Comparison of ENCODE assay signal across 18 cellular contexts in genomic region chr5:58123501-58123900, GRCh38.
"Had no signal": no experiment of that assay in that cellular context is flagged by ENCODE, and none has a peak within 500 bp of the region (broad histone marks: within the 10 kb centered on the region; RNA-seq: fewer than 3 reads in every experiment).

No MANE protein-coding gene starts in this region.

- DNase-seq: dorsolateral prefrontal cortex; effector CD4-positive, alpha-beta T cell; left ventricle myocardium superior; naive thymus-derived CD4-positive, alpha-beta T cell; stimulated activated CD4-positive, alpha-beta T cell treated with anti-CD3 and anti-CD28 coated beads, Interleukin-12 subunit alpha, Interleukin-12 subunit beta, amount 100 ng/mL, for 4 hours; stimulated activated CD4-positive, alpha-beta T cell treated with anti-CD3 and anti-CD28 coated beads, Interleukin-1b, Interleukin-23, amount 100 ng/mL, for 48 hours; stimulated activated CD4-positive, alpha-beta T cell treated with anti-CD3 and anti-CD28 coated beads, Interleukin-4, amount 100 ng/mL, for 1 hour; stimulated activated CD8-positive, alpha-beta memory T cell treated with anti-CD3 and anti-CD28 coated beads, Interleukin-4, amount 100 ng/mL, for 48 hours; stimulated activated naive CD4-positive, alpha-beta T cell; stomach; thyroid gland had no signal

- H3K27me3 Mint-ChIP-seq: type B pancreatic cell had no signal

- H3K9me3 ChIP-seq: prostate gland, right atrium auricular region, stomach, thyroid gland had no signal

- H3K4me3 Mint-ChIP-seq: memory B cell; naive thymus-derived CD4-positive, alpha-beta T cell; nephron; type B pancreatic cell had no signal

- H3K27ac Mint-ChIP-seq: memory B cell; naive thymus-derived CD4-positive, alpha-beta T cell; type B pancreatic cell had no signal

- H3K27me3 ChIP-seq: dorsolateral prefrontal cortex, right atrium auricular region, stomach, thyroid gland had no signal

- H3K9me3 Mint-ChIP-seq: memory B cell; naive thymus-derived CD4-positive, alpha-beta T cell; nephron; type B pancreatic cell had no signal

- H3K36me3 ChIP-seq: prostate gland, right atrium auricular region, stomach, thyroid gland had no signal

- H3K27ac ChIP-seq: prostate gland, right atrium auricular region, stomach, thyroid gland had no signal

- H3K4me1 Mint-ChIP-seq: memory B cell; naive thymus-derived CD4-positive, alpha-beta T cell had no signal

- H3K36me3 Mint-ChIP-seq: memory B cell; naive thymus-derived CD4-positive, alpha-beta T cell; type B pancreatic cell had no signal

- H3K4me3 ChIP-seq: dorsolateral prefrontal cortex, lung, prostate gland, right atrium auricular region, smooth muscle cell, stomach, thyroid gland had no signal
